In the genomic region with DNA sequence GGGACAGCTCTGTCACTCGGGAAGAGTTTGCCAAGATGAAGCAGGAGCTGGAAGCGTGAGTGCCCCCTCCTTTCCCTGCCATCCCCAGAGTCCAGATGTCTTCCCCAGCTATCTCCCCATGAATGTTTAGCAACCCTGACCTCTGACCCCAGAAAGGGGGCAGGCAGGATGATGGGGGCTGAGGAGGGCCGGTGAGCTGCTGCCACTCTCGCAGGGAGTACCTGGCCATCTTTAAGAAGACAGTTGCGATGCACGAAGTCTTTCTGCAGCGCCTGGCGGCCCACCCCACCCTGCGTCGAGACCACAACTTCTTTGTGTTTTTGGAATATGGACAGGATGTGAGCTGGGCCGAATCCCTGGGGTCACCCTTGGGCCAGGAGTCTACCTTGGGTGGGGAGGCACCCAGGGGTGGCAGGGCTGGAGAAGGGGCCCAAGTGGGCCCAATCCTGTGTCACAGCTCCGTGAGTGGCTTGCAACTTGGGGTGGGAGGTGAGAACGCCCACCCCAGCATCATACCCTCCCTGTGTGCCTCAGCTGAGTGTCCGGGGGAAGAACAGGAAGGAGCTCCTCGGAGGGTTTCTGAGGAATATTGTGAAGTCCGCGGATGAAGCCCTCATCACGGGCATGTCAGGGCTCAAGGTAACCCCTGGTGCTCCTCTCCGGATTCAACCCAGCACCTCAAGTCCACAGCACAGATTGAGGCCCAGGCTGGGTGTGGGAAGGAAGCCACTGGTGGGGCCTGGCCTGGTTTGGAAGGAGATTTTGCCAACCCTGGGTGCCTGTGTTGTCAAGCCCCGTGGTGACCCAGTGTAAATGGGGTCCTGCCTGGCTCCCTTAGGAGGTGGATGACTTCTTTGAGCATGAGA, we compare ENCODE assay signal across 17 cellular contexts. TPM values are rescaled to one million over a fixed set of nuclear protein-coding genes. Genes with fewer than 3 reads are reported as not detected.
DNase-seq lines count a peak whose midpoint lies in the region; ATAC-seq, FAIRE-seq and TF ChIP-seq lines count a peak whose summit lies in the region.
"Had no signal": no experiment of that assay in that cellular context is flagged by ENCODE, and none has a peak within 500 bp of the region (broad histone marks: within the 10 kb centered on the region; RNA-seq: fewer than 3 reads in every experiment).

No MANE protein-coding gene starts in this region.

- H3K9me3 Mint-ChIP-seq in activated T-cell treated with anti-CD3 and anti-CD28 coated beads, Interleukin-2, amount 50 U/mL, for 24 hours: peaks cover 7% of the 10 kb centered on the region
- no peaks in the 10 kb centered on the region for H3K9me3 Mint-ChIP-seq in activated T-cell treated with anti-CD3 and anti-CD28 coated beads, Interleukin-2, amount 50 U/mL, for 4 hours
- no peaks in the 10 kb centered on the region for H3K9me3 Mint-ChIP-seq in stimulated activated effector memory CD8-positive, alpha-beta T cell treated with anti-CD3 and anti-CD28 coated beads, Interleukin-12 subunit alpha, Interleukin-12 subunit beta, amount 100 ng/mL, for 72 hours
- H3K9me3 Mint-ChIP-seq: stimulated activated naive CD8-positive, alpha-beta T cell treated with anti-CD3 and anti-CD28 coated beads, Interleukin-15, Interleukin-2, amounts not matched to agents 100 ng/mL and 50 ng/mL, for 24 hours had no signal

- H3K79me2 ChIP-seq in endothelial cell of umbilical vein (ENCODE audit: control insufficient read depth, insufficient read depth, low read length): peaks cover 24% of the 10 kb centered on the region

- no peak overlapping the region for H3K9ac ChIP-seq in endothelial cell of umbilical vein (replicated peaks; ENCODE audit: extremely low read depth, insufficient read depth, low read length)
- H3K9ac ChIP-seq: KMS-11 had no signal

- peaks cover 20% of the 10 kb centered on the region for H3K4me1 Mint-ChIP-seq in activated T-cell treated with anti-CD3 and anti-CD28 coated beads, Interleukin-2, amount 50 U/mL, for 24 hours (ENCODE audit: low read depth)
- peaks cover 18% of the 10 kb centered on the region for H3K4me1 Mint-ChIP-seq in activated T-cell treated with anti-CD3 and anti-CD28 coated beads, Interleukin-2, amount 50 U/mL, for 4 hours (ENCODE audit: low read depth)
- H3K4me1 Mint-ChIP-seq in stimulated activated effector memory CD8-positive, alpha-beta T cell treated with anti-CD3 and anti-CD28 coated beads, Interleukin-12 subunit alpha, Interleukin-12 subunit beta, amount 100 ng/mL, for 72 hours: peaks cover 29% of the 10 kb centered on the region

- no peak for TF ChIP-seq CTCF in endothelial cell of umbilical vein (IDR thresholded peaks at IDR 0.05; ENCODE audit: extremely low read depth in 1 of 2, insufficient read depth in 1 of 2, low read depth in 1 of 2, low read length in 2 of 2)
- no peak for TF ChIP-seq CTCF in vagina (IDR thresholded peaks at IDR 0.05)

- intact Hi-C loops in endothelial cell of umbilical vein (cut with micrococcal nuclease): no loop called here
- intact Hi-C loops in vagina (cut with DNase I): no loop called here

- ATAC-seq in activated T-cell treated with anti-CD3 and anti-CD28 coated beads, Interleukin-2, amount 50 U/mL, for 4 hours: no peak
- peak; percentile 2 for ATAC-seq in stimulated activated effector memory CD8-positive, alpha-beta T cell treated with anti-CD3 and anti-CD28 coated beads, Interleukin-12 subunit alpha, Interleukin-12 subunit beta, amount 100 ng/mL, for 72 hours
- ATAC-seq in GM18502 (IDR thresholded peaks at IDR 0.05; ENCODE audit: poor library complexity, unreplicated experiment): no peak
- no peak for ATAC-seq in HG02840 (IDR thresholded peaks at IDR 0.05; ENCODE audit: low FRiP score, unreplicated experiment)
- ATAC-seq: body of pancreas had no signal

- H4K20me1 ChIP-seq in endothelial cell of umbilical vein (replicated peaks; ENCODE audit: control insufficient read depth, extremely low read depth, insufficient read depth, low read length): peaks cover 5% of the 10 kb centered on the region

- H3K4me3 Mint-ChIP-seq in activated T-cell treated with anti-CD3 and anti-CD28 coated beads, Interleukin-2, amount 50 U/mL, for 24 hours: no peak overlapping the region
- no peak overlapping the region for H3K4me3 Mint-ChIP-seq in activated T-cell treated with anti-CD3 and anti-CD28 coated beads, Interleukin-2, amount 50 U/mL, for 4 hours
- no peak overlapping the region for H3K4me3 Mint-ChIP-seq in stimulated activated effector memory CD8-positive, alpha-beta T cell treated with anti-CD3 and anti-CD28 coated beads, Interleukin-12 subunit alpha, Interleukin-12 subunit beta, amount 100 ng/mL, for 72 hours
- H3K4me3 Mint-ChIP-seq: stimulated activated naive CD8-positive, alpha-beta T cell treated with anti-CD3 and anti-CD28 coated beads, Interleukin-15, Interleukin-2, amounts not matched to agents 100 ng/mL and 50 ng/mL, for 24 hours had no signal

- POLR2A ChIA-PET in endothelial cell of umbilical vein (lab: Charles Lee): interaction anchor here (0.9 to 1.3 kb wide), 2 partner anchors 9 to 10 kb away, joined by 3 to 4 read pairs; a partner anchor contains a TSS

- no peak for FAIRE-seq in endothelial cell of umbilical vein (lab: Jason Lieb, UNC)
- FAIRE-seq: RCC 7860 had no signal

- H3K36me3 ChIP-seq in endothelial cell of umbilical vein (ENCODE audit: control insufficient read depth in 2 of 2, extremely low read depth in 1 of 2, insufficient read depth in 2 of 2, low read length in 2 of 2) (peaks cover 25 to 37% of the 10 kb centered on the region in 2 experiments), vagina (peaks cover 0 to 41% of the 10 kb centered on the region in 2 donors)

- H3K27ac ChIP-seq in endothelial cell of umbilical vein (ENCODE audit: insufficient read depth, low read depth, low read length) (no peak overlapping the region), vagina (no peak overlapping the region)
- H3K27ac ChIP-seq: body of pancreas, KMS-11 had no signal

- DNase-seq in activated T-cell treated with anti-CD3 and anti-CD28 coated beads, Interleukin-2, amount 50 U/mL, for 24 hours: no peak
- DNase-seq in activated T-cell treated with anti-CD3 and anti-CD28 coated beads, Interleukin-2, amount 50 U/mL, for 4 hours: no peak
- DNase-seq in NAMALWA (ENCODE audit: low spot score): peak; percentile 34
- DNase-seq in endothelial cell of umbilical vein (ENCODE audit: low read depth, low spot score): no peak
- DNase-seq in stimulated activated effector memory CD8-positive, alpha-beta T cell treated with anti-CD3 and anti-CD28 coated beads, Interleukin-12 subunit alpha, Interleukin-12 subunit beta, amount 100 ng/mL, for 72 hours (ENCODE audit: low spot score in 2 of 2): peak in 1 of 2 donors; percentile 51
- DNase-seq in vagina (ENCODE audit: extremely low spot score in 2 of 2): no peak
- DNase-seq: activated CD4-positive, alpha-beta T cell treated with anti-CD3 and anti-CD28 coated beads for 1 hour; activated effector memory CD4-positive, alpha-beta T cell treated with Interleukin-2 at 50 U/mL for 16 hours; body of pancreas; NCI-H187 treated with DMSO at 0.1 percent for 48 hours; NCI-H510A treated with DMSO at 0.1 percent for 48 hours had no signal

- H3K27me3 ChIP-seq in endothelial cell of umbilical vein (ENCODE audit: control insufficient read depth in 2 of 2, insufficient read depth in 2 of 2, low read length in 2 of 2) (no peaks in the 10 kb centered on the region), vagina (no peaks in the 10 kb centered on the region)
- H3K27me3 ChIP-seq: body of pancreas had no signal

- TF ChIP-seq POLR2A in endothelial cell of umbilical vein (IDR thresholded peaks at IDR 0.05; ENCODE audit: low read depth, low read length) (no peak), vagina (IDR thresholded peaks at IDR 0.05) (no peak)

- CTCF ChIA-PET in endothelial cell of umbilical vein (lab: Charles Lee): interaction anchor here (0.9 to 3.7 kb wide), 7 partner anchors 9 to 70 kb away, joined by 3 to 18 read pairs (median 6); a partner anchor contains a TSS

- dilution Hi-C loops in endothelial cell of umbilical vein (cut with MboI; ENCODE audit: extremely low pct_ligation_motif_present, low sequenced_read_pairs): no loop called here

- H3K4me3 ChIP-seq in endothelial cell of umbilical vein (replicated peaks in 1 of 3; ENCODE audit: insufficient read depth in 1 of 3, low read depth in 1 of 3, low read length in 3 of 3): no peak overlapping the region
- H3K4me3 ChIP-seq in vagina: no peak overlapping the region
- H3K4me3 ChIP-seq: body of pancreas, lung had no signal

- no peaks in the 10 kb centered on the region for H3K27me3 Mint-ChIP-seq in activated T-cell treated with anti-CD3 and anti-CD28 coated beads, Interleukin-2, amount 50 U/mL, for 24 hours
- no peaks in the 10 kb centered on the region for H3K27me3 Mint-ChIP-seq in activated T-cell treated with anti-CD3 and anti-CD28 coated beads, Interleukin-2, amount 50 U/mL, for 4 hours (ENCODE audit: low read depth)
- H3K27me3 Mint-ChIP-seq: stimulated activated naive CD8-positive, alpha-beta T cell treated with anti-CD3 and anti-CD28 coated beads, Interleukin-15, Interleukin-2, amounts not matched to agents 100 ng/mL and 50 ng/mL, for 24 hours had no signal

- H3K9me3 ChIP-seq in endothelial cell of umbilical vein (replicated peaks; ENCODE audit: control insufficient read depth, insufficient read depth, low read length) (no peaks in the 10 kb centered on the region), vagina (no peaks in the 10 kb centered on the region)
- H3K9me3 ChIP-seq: body of pancreas had no signal

- H3K9me1 ChIP-seq in endothelial cell of umbilical vein (replicated peaks; ENCODE audit: control insufficient read depth, extremely low read depth, insufficient read depth, low read length): no peaks in the 10 kb centered on the region

- H3K4me1 ChIP-seq in endothelial cell of umbilical vein (ENCODE audit: control insufficient read depth, extremely low read depth, insufficient read depth, low read length): peaks cover 2% of the 10 kb centered on the region
- H3K4me1 ChIP-seq in vagina: peaks cover 4% of the 10 kb centered on the region

- H3K36me3 Mint-ChIP-seq in activated T-cell treated with anti-CD3 and anti-CD28 coated beads, Interleukin-2, amount 50 U/mL, for 24 hours (ENCODE audit: low read depth): peaks cover 44% of the 10 kb centered on the region
- peaks cover 26% of the 10 kb centered on the region for H3K36me3 Mint-ChIP-seq in activated T-cell treated with anti-CD3 and anti-CD28 coated beads, Interleukin-2, amount 50 U/mL, for 4 hours (ENCODE audit: insufficient read depth)
- peaks cover 53% of the 10 kb centered on the region for H3K36me3 Mint-ChIP-seq in stimulated activated effector memory CD8-positive, alpha-beta T cell treated with anti-CD3 and anti-CD28 coated beads, Interleukin-12 subunit alpha, Interleukin-12 subunit beta, amount 100 ng/mL, for 72 hours

- no peak overlapping the region for H3K4me2 ChIP-seq in endothelial cell of umbilical vein (ENCODE audit: insufficient read depth, low read length)
- H3K4me2 ChIP-seq: KMS-11 had no signal

- peak overlapping the region; percentile 22 for H3K27ac Mint-ChIP-seq in activated T-cell treated with anti-CD3 and anti-CD28 coated beads, Interleukin-2, amount 50 U/mL, for 24 hours
- peak overlapping the region; percentile 52 for H3K27ac Mint-ChIP-seq in stimulated activated effector memory CD8-positive, alpha-beta T cell treated with anti-CD3 and anti-CD28 coated beads, Interleukin-12 subunit alpha, Interleukin-12 subunit beta, amount 100 ng/mL, for 72 hours
- H3K27ac Mint-ChIP-seq: stimulated activated naive CD8-positive, alpha-beta T cell treated with anti-CD3 and anti-CD28 coated beads, Interleukin-15, Interleukin-2, amounts not matched to agents 100 ng/mL and 50 ng/mL, for 24 hours had no signal

- BruUV-seq in endothelial cell of umbilical vein (replicated peaks; lab: Mats Ljungman, UMichigan): no TSS peak

- no peak overlapping the region for H2AFZ ChIP-seq in endothelial cell of umbilical vein (ENCODE audit: low read depth, low read length)

RNA-seq across cellular contexts. Expression of a gene that starts 7.5 kb away (rescaled TPM):
- 1,000 to 10,000 TPM in 1 of 3 donors, 100 to 1,000 TPM in 2; 944 to 1,135 (median 977) TPM for total RNA-seq in activated T-cell treated with anti-CD3 and anti-CD28 coated beads, Interleukin-2, amount 50 U/mL, for 4 hours
- total RNA-seq in endothelial cell of umbilical vein: 1,783 and 1,844 TPM in 2 replicates
- polyA plus RNA-seq in endothelial cell of umbilical vein: 2,403 and 2,689 TPM in 2 replicates
- 2,884 and 3,285 TPM in 2 replicates for polyA plus RNA-seq in endothelial cell of umbilical vein (2011; cell fraction: cytosol; rRNA removed)
- 927 and 1,270 TPM in 2 replicates for polyA plus RNA-seq in endothelial cell of umbilical vein (2011; cell fraction: nucleus; rRNA removed)
- polyA plus RNA-seq in endothelial cell of umbilical vein (2012): 1,817 and 1,850 TPM in 2 replicates
- 1,737 and 1,829 TPM in 2 replicates for polyA minus RNA-seq in endothelial cell of umbilical vein
- 662 TPM for polyA minus RNA-seq in endothelial cell of umbilical vein (2011; cell fraction: cytosol; rRNA and poly(A)+ RNA removed)
- polyA minus RNA-seq in endothelial cell of umbilical vein (2011; cell fraction: nucleus; rRNA and poly(A)+ RNA removed): 250 and 287 TPM in 2 replicates
- total RNA-seq in vagina: 589 TPM

RNA-seq across cellular contexts. Expression of a gene that starts 9.8 kb away (rescaled TPM):
- 10 to 100 TPM; 60.8 to 72.9 (median 60.8) TPM for total RNA-seq in activated T-cell treated with anti-CD3 and anti-CD28 coated beads, Interleukin-2, amount 50 U/mL, for 4 hours
- total RNA-seq in endothelial cell of umbilical vein (68.4 and 76.9 TPM in 2 replicates), vagina (48.9 TPM)
- 57.9 and 64.5 TPM in 2 replicates for polyA plus RNA-seq in endothelial cell of umbilical vein
- 26.7 and 34.0 TPM in 2 replicates for polyA plus RNA-seq in endothelial cell of umbilical vein (2011; cell fraction: cytosol; rRNA removed)
- polyA plus RNA-seq in endothelial cell of umbilical vein (2011; cell fraction: nucleus; rRNA removed): 262 and 327 TPM in 2 replicates
- 54.5 and 57.8 TPM in 2 replicates for polyA plus RNA-seq in endothelial cell of umbilical vein (2012)
- 37.4 and 54.2 TPM in 2 replicates for polyA minus RNA-seq in endothelial cell of umbilical vein
- polyA minus RNA-seq in endothelial cell of umbilical vein (2011; cell fraction: cytosol; rRNA and poly(A)+ RNA removed): 31.4 TPM
- 46.3 and 80.5 TPM in 2 replicates for polyA minus RNA-seq in endothelial cell of umbilical vein (2011; cell fraction: nucleus; rRNA and poly(A)+ RNA removed)

RNA-seq across cellular contexts. Expression of a gene that starts 16.7 kb away (rescaled TPM):
- total RNA-seq in activated T-cell treated with anti-CD3 and anti-CD28 coated beads, Interleukin-2, amount 50 U/mL, for 4 hours: 1 to 10 TPM in 1 of 3 donors, under 1 TPM in 2; 0.52 to 1.4 (median 0.56) TPM
- 1.0 TPM in 1 of 2 replicates, not detected in the other for total RNA-seq in endothelial cell of umbilical vein
- polyA plus RNA-seq in endothelial cell of umbilical vein: 0.19 and 0.29 TPM in 2 replicates
- polyA plus RNA-seq in endothelial cell of umbilical vein (2011; cell fraction: cytosol; rRNA removed): 0.05 and 0.13 TPM in 2 replicates
- polyA plus RNA-seq in endothelial cell of umbilical vein (2011; cell fraction: nucleus; rRNA removed): 1.3 and 1.9 TPM in 2 replicates
- polyA plus RNA-seq in endothelial cell of umbilical vein (2012): 1.6 and 2.5 TPM in 2 replicates
- 0.17 and 0.66 TPM in 2 replicates for polyA minus RNA-seq in endothelial cell of umbilical vein
- polyA minus RNA-seq in endothelial cell of umbilical vein (2011; cell fraction: cytosol; rRNA and poly(A)+ RNA removed): not detected
- 0.14 and 0.67 TPM in 2 replicates for polyA minus RNA-seq in endothelial cell of umbilical vein (2011; cell fraction: nucleus; rRNA and poly(A)+ RNA removed)
- 1.5 TPM for total RNA-seq in vagina

RNA-seq across cellular contexts. Expression of a gene that starts 22.1 kb away (rescaled TPM):
- 1 to 10 TPM; 1.0 to 2.9 (median 2.0) TPM for total RNA-seq in activated T-cell treated with anti-CD3 and anti-CD28 coated beads, Interleukin-2, amount 50 U/mL, for 4 hours
- total RNA-seq in endothelial cell of umbilical vein (76.5 and 81.7 TPM in 2 replicates), vagina (57.9 TPM)
- polyA plus RNA-seq in endothelial cell of umbilical vein: 207 and 259 TPM in 2 replicates
- polyA plus RNA-seq in endothelial cell of umbilical vein (2011; cell fraction: cytosol; rRNA removed): 88.3 and 121 TPM in 2 replicates
- polyA plus RNA-seq in endothelial cell of umbilical vein (2011; cell fraction: nucleus; rRNA removed): 185 and 210 TPM in 2 replicates
- polyA plus RNA-seq in endothelial cell of umbilical vein (2012): 43.3 and 91.5 TPM in 2 replicates
- 56.8 and 65.1 TPM in 2 replicates for polyA minus RNA-seq in endothelial cell of umbilical vein
- not detected for polyA minus RNA-seq in endothelial cell of umbilical vein (2011; cell fraction: cytosol; rRNA and poly(A)+ RNA removed)
- polyA minus RNA-seq in endothelial cell of umbilical vein (2011; cell fraction: nucleus; rRNA and poly(A)+ RNA removed): 29.8 and 52.5 TPM in 2 replicates

RNA-seq across cellular contexts. Expression of a gene that starts 29.2 kb away (rescaled TPM):
- total RNA-seq in activated T-cell treated with anti-CD3 and anti-CD28 coated beads, Interleukin-2, amount 50 U/mL, for 4 hours: 10 to 100 TPM in 2 of 3 donors, 1 to 10 TPM in 1; 8.4 to 12.3 (median 11.2) TPM
- total RNA-seq in endothelial cell of umbilical vein: not detected in 2 replicates
- not detected in 2 replicates for polyA plus RNA-seq in endothelial cell of umbilical vein
- polyA plus RNA-seq in endothelial cell of umbilical vein (2011; cell fraction: cytosol; rRNA removed): 0.04 and 0.05 TPM in 2 replicates
- polyA plus RNA-seq in endothelial cell of umbilical vein (2011; cell fraction: nucleus; rRNA removed): 0.16 TPM in 1 of 2 replicates, not detected in the other
- polyA plus RNA-seq in endothelial cell of umbilical vein (2012): 0.16 and 0.50 TPM in 2 replicates
- not detected in 2 replicates for polyA minus RNA-seq in endothelial cell of umbilical vein
- polyA minus RNA-seq in endothelial cell of umbilical vein (2011; cell fraction: cytosol; rRNA and poly(A)+ RNA removed): not detected
- polyA minus RNA-seq in endothelial cell of umbilical vein (2011; cell fraction: nucleus; rRNA and poly(A)+ RNA removed): not detected in 2 replicates
- 0.74 TPM for total RNA-seq in vagina
